ENCODE assay signal across 1 cellular context in the genomic region with DNA sequence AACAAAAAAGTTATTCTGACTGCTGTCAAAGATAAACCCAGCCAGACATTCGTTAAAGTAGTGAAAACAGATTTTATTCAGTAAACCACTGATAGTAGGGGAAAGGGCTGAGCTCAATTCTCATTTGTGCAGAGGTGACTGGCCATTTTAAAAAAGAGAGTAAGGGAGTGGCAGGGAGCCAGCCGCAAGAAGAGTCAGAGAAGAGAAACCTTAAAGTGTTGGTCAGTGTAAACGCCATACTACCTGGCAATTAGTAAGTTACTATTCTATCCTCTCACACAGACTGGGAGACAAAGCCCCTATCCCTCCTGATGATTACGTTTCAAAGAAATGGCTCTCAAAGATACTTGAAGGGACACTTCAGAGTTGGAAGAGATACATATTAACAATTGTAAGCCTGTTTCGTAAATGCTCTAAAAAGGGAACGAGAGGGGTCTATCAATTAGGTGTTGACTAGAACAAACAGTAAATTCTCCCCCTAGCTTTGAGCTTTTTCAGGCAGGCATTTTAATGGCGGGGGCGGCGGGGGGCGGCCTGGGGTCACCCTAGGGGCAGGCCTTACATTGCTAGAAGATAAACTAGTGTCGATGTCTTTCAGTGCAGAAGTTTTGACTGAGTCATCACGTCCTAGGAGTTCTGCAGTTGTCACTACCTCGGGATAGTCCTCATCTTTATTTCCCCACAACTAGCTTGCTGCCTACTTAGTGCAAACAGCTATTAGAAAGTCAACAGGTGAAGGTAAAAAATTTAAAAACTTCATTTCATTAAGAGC.
TF ChIP-seq lines count a peak whose summit lies in the region.

No MANE protein-coding gene starts in this region.

TF ChIP-seq in endothelial cell of umbilical vein, 7 proteins besides CTCF, POLR2A, EP300 and RAD21:
- TF ChIP-seq JUN (IDR thresholded peaks at IDR 0.05; ENCODE audit: borderline replicate concordance, insufficient read depth, insufficient read length, low read depth): no peak
- TF ChIP-seq MYC (IDR thresholded peaks at IDR 0.05; ENCODE audit: low read depth, low read length): no peak
- TF ChIP-seq, protein P1, sequence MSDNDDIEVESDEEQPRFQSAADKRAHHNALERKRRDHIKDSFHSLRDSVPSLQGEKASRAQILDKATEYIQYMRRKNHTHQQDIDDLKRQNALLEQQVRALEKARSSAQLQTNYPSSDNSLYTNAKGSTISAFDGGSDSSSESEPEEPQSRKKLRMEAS (IDR thresholded peaks at IDR 0.05; ENCODE audit: insufficient read depth, insufficient read length): no peak
- no peak for TF ChIP-seq FOS (IDR thresholded peaks at IDR 0.05; ENCODE audit: borderline replicate concordance, insufficient read depth, low read length)
- no peak for TF ChIP-seq POLR2AphosphoS5 (IDR thresholded peaks at IDR 0.05; ENCODE audit: insufficient read depth, low read depth, low read length)
- no peak for TF ChIP-seq GATA2 (IDR thresholded peaks at IDR 0.05; ENCODE audit: insufficient read depth, insufficient read length, low read depth, low read length)
- no peak for TF ChIP-seq EZH2 (IDR thresholded peaks at IDR 0.05; ENCODE audit: borderline replicate concordance, low read depth, low read length, severe bottlenecking)
